Comparison of ENCODE assay signal across 8 cellular contexts in genomic region chr3:136758160-136759102, GRCh38. TPM values are rescaled to one million over a fixed set of nuclear protein-coding genes. Genes with fewer than 3 reads are reported as not detected.
A peak's percentile ranks its signal among the peaks of the same experiment; 100 is the strongest.
DNase-seq lines count a peak whose midpoint lies in the region; ATAC-seq and TF ChIP-seq lines count a peak whose summit lies in the region.
"Not testable (repeated sequence)": the region's sequence is repeated elsewhere in the genome, so short reads cannot be mapped to it uniquely, and the experiment has no call there.

No MANE protein-coding gene starts in this region.

- H4K20me1 ChIP-seq in GM23248 (ENCODE audit: insufficient read depth); SK-N-SH (ENCODE audit: insufficient read depth); mammary epithelial cell (ENCODE audit: insufficient read depth, low read length): not testable (repeated sequence)

- not testable (repeated sequence) for TF ChIP-seq EP300 in SK-N-SH (IDR thresholded peaks at IDR 0.05; ENCODE audit: borderline replicate concordance in 1 of 2, low read depth in 1 of 2, low read length in 1 of 2); stomach (IDR thresholded peaks at IDR 0.05)

- not testable (repeated sequence) for H2AFZ ChIP-seq in GM23248; SK-N-SH (ENCODE audit: low read depth); mammary epithelial cell (ENCODE audit: low read depth, low read length)

- H3K27me3 Mint-ChIP-seq in CD4-positive, alpha-beta T cell; memory B cell: not testable (repeated sequence)

- TF ChIP-seq CTCF in CD4-positive, alpha-beta T cell (IDR thresholded peaks at IDR 0.05), result peak; percentile 69
- peak; percentile 51 for TF ChIP-seq CTCF in SK-N-SH (IDR thresholded peaks at IDR 0.05)
- TF ChIP-seq CTCF in mammary epithelial cell (conservative IDR thresholded peaks at IDR 0.05 in 1 of 2, IDR thresholded peaks at IDR 0.05 in 1 of 2; ENCODE audit: extremely low read depth in 1 of 2, insufficient read depth in 1 of 2, low read depth in 1 of 2, low read length in 2 of 2), result peak; percentile 59 to 70
- TF ChIP-seq CTCF in stomach (IDR thresholded peaks at IDR 0.05), result peak in 4 of 7 experiments; percentile 20 to 31 (median 26)

- intact Hi-C loops in CD4-positive, alpha-beta T cell (cut with DNase I, micrococcal nuclease), result loop anchor here (1.0 to 10.0 kb wide), 4 partner anchors 166 to 504 kb away; partner anchors contain the start of gene PCCB (in 1 of the 2)
- intact Hi-C loops in mammary epithelial cell (cut with micrococcal nuclease), result loop anchor here (1.0 to 10.0 kb wide), 3 partner anchors 191 to 936 kb away; no protein-coding TSS in a partner anchor
- intact Hi-C loops in Right ventricle myocardium inferior (cut with DNase I), result not testable (repeated sequence)
- intact Hi-C loops in stomach (cut with DNase I; ENCODE audit: low total_unique reads), result loop anchor here (10.0 kb wide), 1 partner anchor 364 kb away; no protein-coding TSS in a partner anchor

- dilution Hi-C loops in mammary epithelial cell (cut with HindIII; ENCODE audit: low sequenced_read_pairs), result loop anchor here (5.0 kb wide), 1 partner anchor 234 kb away; no protein-coding TSS in a partner anchor

- H3K9me3 ChIP-seq in CD4-positive, alpha-beta T cell (ENCODE audit: control insufficient read depth, low read length); GM23248 (ENCODE audit: low read depth); SK-N-SH; mammary epithelial cell (replicated peaks; ENCODE audit: insufficient read depth, low read length): not testable (repeated sequence)
- peaks cover 0 to 19% (median 4%) of the 10 kb centered on the region in 4 donors for H3K9me3 ChIP-seq in stomach

- peak; percentile 62 for TF ChIP-seq RAD21 in SK-N-SH (IDR thresholded peaks at IDR 0.05; ENCODE audit: low read length)

- H3F3A ChIP-seq in GM23248 (ENCODE audit: insufficient read depth); SK-N-SH (replicated peaks; ENCODE audit: insufficient read depth): not testable (repeated sequence)

- H3K4me3 Mint-ChIP-seq in CD4-positive, alpha-beta T cell; memory B cell: not testable (repeated sequence)

- H3K4me1 ChIP-seq in GM23248 (ENCODE audit: insufficient read depth); SK-N-SH (ENCODE audit: control insufficient read depth in 1 of 2, insufficient read depth in 2 of 2, low read depth in 1 of 2, low read length in 1 of 2); mammary epithelial cell (ENCODE audit: insufficient read depth, low read length): not testable (repeated sequence)
- peaks cover 6 to 12% (median 8%) of the 10 kb centered on the region in 4 donors for H3K4me1 ChIP-seq in stomach

- not testable (repeated sequence) for H3K4me2 ChIP-seq in GM23248 (ENCODE audit: unreplicated experiment); SK-N-SH; mammary epithelial cell (ENCODE audit: insufficient read depth, low read depth, low read length)

- TF ChIP-seq POLR2A in stomach (IDR thresholded peaks at IDR 0.05), result not testable (repeated sequence)

- WGBS in GM23248 (ENCODE audit: low coverage in 1 of 2, low lambda C conversion rate in 2 of 2, missing lambda C conversion rate in 2 of 2), 2 experiments, result 83% methylated on average over 20 of the region's 20 CpGs
- WGBS in SK-N-SH (ENCODE audit: low lambda C conversion rate), result 89% methylated on average over 20 of the region's 20 CpGs
- 83% methylated on average over 19 of the region's 20 CpGs for WGBS in mammary epithelial cell (ENCODE audit: low coverage, missing lambda C conversion rate)
- 83 to 86% (median 85%) methylated on average over 20 of the region's 20 CpGs for WGBS in stomach, 5 donors

- H3K4me1 Mint-ChIP-seq in CD4-positive, alpha-beta T cell (ENCODE audit: low read depth), result peaks cover 16% of the 10 kb centered on the region
- peaks cover 14% of the 10 kb centered on the region for H3K4me1 Mint-ChIP-seq in memory B cell

- not testable (repeated sequence) for H3K79me2 ChIP-seq in GM23248 (ENCODE audit: insufficient read depth); SK-N-SH (ENCODE audit: insufficient read depth); mammary epithelial cell (ENCODE audit: insufficient read depth, low read length)

- BruUV-seq in mammary epithelial cell (replicated peaks; lab: Mats Ljungman, UMichigan), result not testable (repeated sequence)

- H3K36me3 ChIP-seq in GM23248 (ENCODE audit: low read depth); SK-N-SH (replicated peaks in 1 of 2; ENCODE audit: control insufficient read depth in 1 of 2, insufficient read depth in 2 of 2, low read length in 1 of 2); mammary epithelial cell (ENCODE audit: insufficient read depth, low read length); stomach: not testable (repeated sequence)

- not testable (repeated sequence) for H3K27ac ChIP-seq in CD4-positive, alpha-beta T cell (ENCODE audit: low read depth, low read length); GM23248; SK-N-SH (ENCODE audit: low read depth in 2 of 2, low read length in 1 of 2); mammary epithelial cell (ENCODE audit: insufficient read depth, low read depth, low read length)
- H3K27ac ChIP-seq in stomach, result peak overlapping the region in 1 of 5 donors; percentile 19

- not testable (repeated sequence) for H3K4me3 ChIP-seq in GM23248; SK-N-SH (ENCODE audit: low read depth in 2 of 2, low read length in 1 of 2); mammary epithelial cell (replicated peaks in 1 of 3; ENCODE audit: insufficient read depth in 1 of 3, low read depth in 2 of 3, low read length in 3 of 3); stomach

- H3K27ac Mint-ChIP-seq in CD4-positive, alpha-beta T cell, result not testable (repeated sequence)
- H3K27ac Mint-ChIP-seq in memory B cell, result peak overlapping the region; percentile 56

- DNase-seq in CD4-positive, alpha-beta T cell; mammary epithelial cell; memory B cell (ENCODE audit: low spot score in 2 of 2); stomach: not testable (repeated sequence)
- DNase-seq in GM23248 (peak; percentile 43), NAMALWA (ENCODE audit: low spot score) (peak; percentile 50), SK-N-SH (peak; percentile 19), Right ventricle myocardium inferior (ENCODE audit: missing footprints) (peak; percentile 76)

- CTCF ChIA-PET in CD4-positive, alpha-beta T cell (lab: Charles Lee), result interaction anchor here (1.5 to 1.9 kb wide), 2 partner anchors 104 to 256 kb away, joined by 3 to 4 read pairs; partner anchors contain the start of gene NCK1
- CTCF ChIA-PET in SK-N-SH (lab: Yijun Ruan, JAX), result interaction anchor here (0.6 to 1.1 kb wide), 6 partner anchors 48 to 256 kb away, joined by 3 to 4 read pairs (median 3); no protein-coding TSS in a partner anchor
- CTCF ChIA-PET in mammary epithelial cell (lab: Charles Lee; ENCODE audit: low non-redundant PET), result not testable (repeated sequence)

- not testable (repeated sequence) for ATAC-seq in CD4-positive, alpha-beta T cell (ENCODE audit: poor library complexity); memory B cell (ENCODE audit: low read depth)
- peak; percentile 13 for ATAC-seq in Right ventricle myocardium inferior

- not testable (repeated sequence) for H3K9me2 ChIP-seq in GM23248 (ENCODE audit: insufficient read depth); SK-N-SH

- H3K9me3 Mint-ChIP-seq in CD4-positive, alpha-beta T cell, result not testable (repeated sequence)
- H3K9me3 Mint-ChIP-seq in memory B cell, result peaks cover 11% of the 10 kb centered on the region

- not testable (repeated sequence) for H3K9ac ChIP-seq in GM23248; SK-N-SH; mammary epithelial cell (ENCODE audit: insufficient read depth, low read length)

- in situ Hi-C loops in GM23248 (cut with MboI) (loop anchor here (10.0 kb wide), 1 partner anchor 364 kb away; no protein-coding TSS in a partner anchor), mammary epithelial cell (cut with MboI; ENCODE audit: low sequenced_read_pairs in 2 of 2) (loop anchor here in 1 of 2 donors (10.0 kb wide), 1 partner anchor 684 kb away; no protein-coding TSS in a partner anchor)

- POLR2A ChIA-PET in CD4-positive, alpha-beta T cell (lab: Charles Lee), result interaction anchor here (0.6 to 1.4 kb wide), 3 partner anchors 255 to 1286 kb away, joined by 3 read pairs; no protein-coding TSS in a partner anchor
- POLR2A ChIA-PET in SK-N-SH (lab: Yijun Ruan, JAX), result not testable (repeated sequence)

- not testable (repeated sequence) for H3K27me3 ChIP-seq in CD4-positive, alpha-beta T cell (ENCODE audit: control insufficient read depth, insufficient read depth, low read length); GM23248 (replicated peaks; ENCODE audit: insufficient read depth); SK-N-SH (ENCODE audit: insufficient read depth); mammary epithelial cell (ENCODE audit: insufficient read depth, low read length); stomach

- H3K36me3 Mint-ChIP-seq in CD4-positive, alpha-beta T cell (ENCODE audit: low read depth); memory B cell: not testable (repeated sequence)

TF ChIP-seq in SK-N-SH, 30 proteins besides CTCF, POLR2A, EP300 and RAD21:
- TF ChIP-seq SMC3 (IDR thresholded peaks at IDR 0.05; ENCODE audit: low read depth, low read length), result peak; percentile 49

RNA-seq across cellular contexts. Expression of gene STAG1, which starts 6.3 kb away (rescaled TPM):
- total RNA-seq in CD4-positive, alpha-beta T cell, result 10 to 100 TPM; 35.6 to 37.7 TPM
- total RNA-seq in GM23248 (2014; rRNA removed; shearing (Covaris generic)), result 39.7 and 41.7 TPM in 2 replicates
- polyA plus RNA-seq in GM23248 (2016; fragmentation: Nextera tagmentation; extraction: Ambion mirVana), result 21.1 and 22.7 TPM in 2 replicates
- 5.5 and 6.9 TPM in 2 replicates for polyA plus RNA-seq in SK-N-SH (2012; rRNA removed)
- polyA plus RNA-seq in SK-N-SH (2012; cell fraction: cytosol; rRNA removed), result 8.3 and 9.0 TPM in 2 replicates
- 3.8 and 7.6 TPM in 2 replicates for polyA plus RNA-seq in SK-N-SH (2012; cell fraction: nucleus; rRNA removed)
- 10 to 100 TPM; 19.2 to 29.9 TPM for total RNA-seq in mammary epithelial cell
- polyA plus RNA-seq in mammary epithelial cell, result 7.0 TPM
- 6.4 TPM for polyA minus RNA-seq in mammary epithelial cell
- total RNA-seq in Right ventricle myocardium inferior, result 23.6 TPM
- 100 to 1,000 TPM in 1 of 5 donors, 10 to 100 TPM in 4; 28.1 to 105 (median 49.2) TPM for total RNA-seq in stomach
- 1 to 10 TPM; 7.5 to 8.1 (median 8.1) TPM for polyA plus RNA-seq in stomach
